In genomic region chr11:105867742-105868141, GRCh38 we compare ENCODE assay signal across 21 cellular contexts.
"Had no signal": no experiment of that assay in that cellular context is flagged by ENCODE, and none has a peak within 500 bp of the region (broad histone marks: within the 10 kb centered on the region; RNA-seq: fewer than 3 reads in every experiment).

No MANE protein-coding gene starts in this region.

- H3K9me3 ChIP-seq: colonic mucosa, heart left ventricle, mucosa of descending colon, neutrophil, psoas muscle, right atrium auricular region, testis, tibial nerve had no signal

- H3K4me1 ChIP-seq: colonic mucosa, heart left ventricle, psoas muscle, right atrium auricular region, sigmoid colon, testis had no signal

- H3K36me3 ChIP-seq: colonic mucosa, heart left ventricle, neutrophil, right atrium auricular region, sigmoid colon, tibial nerve had no signal

- H3K27ac ChIP-seq: colonic mucosa, heart left ventricle, neutrophil, psoas muscle, right atrium auricular region, sigmoid colon, skin epidermis, testis, tibial nerve had no signal

- DNase-seq: colonic mucosa; dermis blood vessel endothelial cell; erythroblast; foreskin melanocyte; heart left ventricle; hippocampal formation; islet precursor cell; mucosa of descending colon; naive thymus-derived CD8-positive, alpha-beta T cell; psoas muscle; sigmoid colon; stimulated activated CD4-positive, alpha-beta T cell treated with anti-CD3 and anti-CD28 coated beads, Interleukin-2, amount 100 ng/mL, for 24 hours; stimulated activated CD4-positive, alpha-beta T cell treated with anti-CD3 and anti-CD28 coated beads, Interleukin-4, amount 100 ng/mL, for 4 hours; stimulated activated naive B cell treated with anti-CD40 and anti-IgM and Interleukin-4, amounts not matched to agents 10 μg/mL and 1 μg/mL and 100 μg/mL, for 72 hours; stimulated activated naive CD8-positive, alpha-beta T cell treated with anti-CD3 and anti-CD28 coated beads, Interleukin-15, amount 100 ng/mL, for 72 hours; testis had no signal

- H3K27me3 ChIP-seq: colonic mucosa, neutrophil, right atrium auricular region, sigmoid colon, testis, tibial nerve had no signal

- ATAC-seq: heart left ventricle; left lobe of liver; mucosa of descending colon; naive thymus-derived CD8-positive, alpha-beta T cell; psoas muscle; stimulated activated naive B cell treated with anti-CD40 and anti-IgM and Interleukin-4, amounts not matched to agents 10 μg/mL and 1 μg/mL and 100 μg/mL, for 72 hours; stimulated activated naive CD8-positive, alpha-beta T cell treated with anti-CD3 and anti-CD28 coated beads, Interleukin-15, amount 100 ng/mL, for 72 hours had no signal

- H3K4me3 ChIP-seq: colonic mucosa, heart left ventricle, mucosa of descending colon, psoas muscle, right atrium auricular region, sigmoid colon, skin epidermis, testis, tibial nerve had no signal
